1 cellular context compared by ENCODE assay signal in the genomic region with DNA sequence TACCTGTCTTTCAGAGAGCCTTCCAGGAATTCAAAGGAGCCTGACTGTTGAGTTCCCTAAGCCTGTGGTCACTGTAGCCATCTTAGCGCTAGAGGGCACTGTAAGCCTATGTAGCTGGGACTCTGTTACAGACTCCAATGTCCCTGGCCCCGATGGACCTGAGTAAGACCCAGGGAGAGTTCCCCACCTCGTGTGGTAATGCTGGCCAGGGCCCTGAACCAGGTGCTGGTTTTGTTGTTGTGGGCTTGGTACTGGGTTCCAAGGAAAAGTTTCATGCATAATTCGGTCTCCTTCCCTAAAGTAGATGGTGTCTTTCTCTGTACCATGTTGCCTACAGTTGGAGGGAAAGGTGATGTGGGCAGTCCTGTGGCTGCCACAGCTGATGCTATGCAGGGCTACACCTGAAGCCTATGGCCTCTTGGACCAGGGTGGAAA.
TF ChIP-seq lines count a peak whose summit lies in the region.

No MANE protein-coding gene starts in this region.

TF ChIP-seq in IMR-90, 13 proteins besides CTCF, POLR2A, EP300 and RAD21 (continued from another document):
- no peak for TF ChIP-seq CHD1 (IDR thresholded peaks at IDR 0.05; ENCODE audit: low read depth, low read length)
